16 cellular contexts compared by ENCODE assay signal in the genomic region with DNA sequence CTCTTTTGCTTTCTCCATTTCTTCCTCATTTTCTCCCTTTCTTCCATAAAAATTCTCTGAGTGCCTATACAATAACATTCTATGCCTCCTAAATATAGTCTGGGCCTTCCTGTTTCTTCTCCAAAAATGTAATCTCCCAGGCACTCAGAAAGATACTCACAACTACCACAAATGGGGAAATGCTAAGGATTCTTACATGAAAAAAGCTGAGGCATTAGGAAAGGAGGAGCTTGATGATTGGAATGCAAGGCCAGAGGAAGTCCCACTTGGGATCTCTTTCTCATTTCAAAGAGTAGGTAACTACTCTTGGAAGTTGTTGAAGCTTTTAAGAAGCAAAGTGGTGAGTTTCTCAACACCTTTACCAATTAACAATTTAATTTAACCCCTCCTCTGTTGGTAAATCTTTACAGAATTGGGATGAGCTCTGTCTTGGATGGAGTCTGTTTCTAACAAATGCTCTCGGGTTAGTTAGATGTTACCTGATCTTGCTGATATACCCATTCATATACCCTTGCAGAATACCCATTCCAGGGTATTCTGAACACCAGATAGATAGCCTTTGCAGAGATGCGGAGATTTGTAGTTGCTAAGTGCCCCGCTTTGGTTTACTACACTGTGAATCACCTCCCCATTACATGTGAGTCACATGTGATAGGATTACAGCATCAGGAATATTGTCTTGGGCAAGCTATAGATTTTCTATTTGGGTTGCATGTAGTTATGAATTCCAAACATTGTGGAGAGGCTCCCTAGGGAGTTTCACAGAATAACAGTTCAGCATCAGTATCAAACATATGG. TPM values are rescaled to one million over a fixed set of nuclear protein-coding genes. Genes with fewer than 3 reads are reported as not detected.
DNase-seq lines count a peak whose midpoint lies in the region; ATAC-seq and TF ChIP-seq lines count a peak whose summit lies in the region.
"Had no signal": no experiment of that assay in that cellular context is flagged by ENCODE, and none has a peak within 500 bp of the region (broad histone marks: within the 10 kb centered on the region; RNA-seq: fewer than 3 reads in every experiment).

No MANE protein-coding gene starts in this region.

- H3K4me3 ChIP-seq in ACC112 (ENCODE audit: low read depth, low read length) (no peak overlapping the region), colonic mucosa (no peak overlapping the region), iPS-15b (ENCODE audit: low read depth, low read length) (peak overlapping the region; percentile 23)
- H3K4me3 ChIP-seq: A549, vagina had no signal

- H3K79me2 ChIP-seq in ACC112 (ENCODE audit: control insufficient read depth, insufficient read depth, low read length, unreplicated experiment), result no peaks in the 10 kb centered on the region

- no peak overlapping the region for H2AFZ ChIP-seq in ACC112 (ENCODE audit: low read length, unreplicated experiment)

- H3K9ac ChIP-seq in colonic mucosa (ENCODE audit: low read depth in 2 of 2, low read length in 2 of 2), result peak overlapping the region in 1 of 2 donors; percentile 64
- no peak overlapping the region for H3K9ac ChIP-seq in iPS-15b (ENCODE audit: low read depth, low read length)

- no peak for TF ChIP-seq CTCF in colonic mucosa (IDR thresholded peaks at IDR 0.05)

- peaks cover 11% of the 10 kb centered on the region for H3K4me1 ChIP-seq in ACC112 (ENCODE audit: control insufficient read depth, insufficient read depth, low read length, unreplicated experiment)
- H3K4me1 ChIP-seq in colonic mucosa, result peaks cover 4% of the 10 kb centered on the region
- peaks cover 26% of the 10 kb centered on the region for H3K4me1 ChIP-seq in iPS-15b (ENCODE audit: control insufficient read depth, insufficient read depth, low read length)

- DNase-seq in LoVo (ENCODE audit: low spot score) (peak; percentile 45), colonic mucosa (no peak), NCI-H1105 (lab: John Stamatoyannopoulos, UW) (no peak), epidermal melanocyte (ENCODE audit: insufficient read length, low spot score) (no peak)
- no peak for DNase-seq in stimulated activated CD4-positive, alpha-beta T cell treated with anti-CD3 and anti-CD28 coated beads, Interleukin-12 subunit alpha, Interleukin-12 subunit beta, amount 100 ng/mL, for 4 hours
- DNase-seq: activated CD4-positive, alpha-beta memory T cell treated with anti-CD3 and anti-CD28 coated beads, Interleukin-2, amount 10 ng/mL, durations not matched to agents 7 days and 5 days; activated effector memory CD4-positive, alpha-beta T cell treated with Interleukin-2 at 50 U/mL for 16 hours; Caco-2; NCI-H524 treated with DMSO at 0.1 percent for 48 hours; T1000 had no signal

- ATAC-seq in HG02642 (IDR thresholded peaks at IDR 0.05; ENCODE audit: poor library complexity, unreplicated experiment), result no peak
- ATAC-seq: A549 had no signal

- H3K9me3 ChIP-seq in colonic mucosa (no peaks in the 10 kb centered on the region), iPS-15b (ENCODE audit: control insufficient read depth, insufficient read depth, low read length) (no peaks in the 10 kb centered on the region)
- H3K9me3 ChIP-seq: A549, Caco-2, vagina had no signal

- H3K27me3 ChIP-seq in ACC112 (ENCODE audit: insufficient read depth, low read length) (peaks cover 77% of the 10 kb centered on the region), colonic mucosa (no peaks in the 10 kb centered on the region), iPS-15b (ENCODE audit: control insufficient read depth, insufficient read depth, low read length) (peaks cover 24% of the 10 kb centered on the region)
- H3K27me3 ChIP-seq: vagina had no signal

- intact Hi-C loops in colonic mucosa (cut with DNase I), result no loop called here

- H3K27ac ChIP-seq in ACC112 (ENCODE audit: low read depth, low read length) (peak overlapping the region; percentile 9; the same call in 1 of the 2 replicates), colonic mucosa (peak overlapping the region; percentile 37)
- H3K27ac ChIP-seq: A549, vagina had no signal

- H3K36me3 ChIP-seq in ACC112 (ENCODE audit: insufficient read depth, low read length), result no peaks in the 10 kb centered on the region
- H3K36me3 ChIP-seq in colonic mucosa, result no peaks in the 10 kb centered on the region
- no peaks in the 10 kb centered on the region for H3K36me3 ChIP-seq in iPS-15b (ENCODE audit: control insufficient read depth, insufficient read depth, low read length)
- H3K36me3 ChIP-seq: vagina had no signal

RNA-seq across cellular contexts. Expression of gene VSNL1, which starts 3.6 kb away (rescaled TPM):
- 1 to 10 TPM; 7.4 to 8.1 TPM for total RNA-seq in colonic mucosa
- total RNA-seq: activated CD4-positive, alpha-beta memory T cell treated with anti-CD3 and anti-CD28 coated beads, Interleukin-2, amount 10 ng/mL, durations not matched to agents 7 days and 5 days had no signal

RNA-seq across cellular contexts. Expression of gene RAD51AP2, which starts 25.8 kb away (rescaled TPM):
- under 1 TPM; 0.11 to 0.12 TPM for total RNA-seq in colonic mucosa
- total RNA-seq: activated CD4-positive, alpha-beta memory T cell treated with anti-CD3 and anti-CD28 coated beads, Interleukin-2, amount 10 ng/mL, durations not matched to agents 7 days and 5 days; Caco-2; omental fat pad had no signal
